In genomic region chr15:92781925-92782453, GRCh38 we compare ENCODE assay signal across 32 cellular contexts.
"Had no signal": no experiment of that assay in that cellular context is flagged by ENCODE, and none has a peak within 500 bp of the region (broad histone marks: within the 10 kb centered on the region; RNA-seq: fewer than 3 reads in every experiment).

No MANE protein-coding gene starts in this region.

- H3K4me3 ChIP-seq: coronary artery, esophagus muscularis mucosa, gastrocnemius medialis, heart left ventricle had no signal

- H3K36me3 ChIP-seq: gastrocnemius medialis, WERI-Rb-1 had no signal

- H3K4me1 ChIP-seq: esophagus muscularis mucosa, foreskin keratinocyte had no signal

- H3K4me1 Mint-ChIP-seq: activated B cell treated with CpG ODN at 0.5 μM for 24 hours; activated T-helper 17 cell treated with anti-CD3 and anti-CD28 coated beads, Interleukin-2, amount 50 U/mL, for 72 hours; central memory CD8-positive, alpha-beta T cell had no signal

- DNase-seq: activated B cell treated with CpG ODN at 0.5 μM for 24 hours; activated CD4-positive, alpha-beta T cell treated with anti-CD3 and anti-CD28 coated beads for 48 hours; activated CD4-positive, alpha-beta T cell treated with anti-CD3 and anti-CD28 coated beads, Interleukin-2, amount 50 U/mL, for 1 hour; activated CD4-positive, alpha-beta T cell treated with anti-CD3 and anti-CD28 coated beads, Interleukin-2, amount 50 U/mL, for 48 hours; activated CD8-positive, alpha-beta memory T cell treated with anti-CD3 and anti-CD28 coated beads for 24 hours; activated CD8-positive, alpha-beta T cell treated with anti-CD3 and anti-CD28 coated beads for 36 hours; activated effector memory CD4-positive, alpha-beta T cell treated with Interleukin-2 at 50 U/mL for 16 hours; activated gamma-delta T cell treated with Interleukin-2 at 50 U/mL for 16 hours; activated naive CD4-positive, alpha-beta T cell treated with anti-CD3 and anti-CD28 coated beads, Interleukin-2, amount 50 U/mL, for 16 hours; activated naive CD4-positive, alpha-beta T cell treated with Interleukin-2 at 50 U/mL for 16 hours; activated T-cell treated with anti-CD3 and anti-CD28 coated beads, Interleukin-2, amount 50 U/mL, for 4 hours; amniotic stem cell; anterior cingulate cortex; dermis blood vessel endothelial cell; effector CD4-positive, alpha-beta T cell; effector memory CD8-positive, alpha-beta T cell; erythroblast; foreskin keratinocyte; gastrocnemius medialis; glutamatergic neuron; heart left ventricle; T-helper 1 cell; T-helper 17 cell; T1000; WERI-Rb-1 had no signal

- H3K27ac Mint-ChIP-seq: activated B cell treated with CpG ODN at 0.5 μM for 24 hours; activated CD8-positive, alpha-beta T cell treated with anti-CD3 and anti-CD28 coated beads for 36 hours; activated naive CD8-positive, alpha-beta T cell; activated T-helper 17 cell treated with anti-CD3 and anti-CD28 coated beads, Interleukin-2, amount 50 U/mL, for 72 hours; effector memory CD8-positive, alpha-beta T cell; T-helper 17 cell; T-helper 2 cell treated with Interferon-gamma antibody and Interleukin-4, amounts not matched to agents 5 μg/mL and 100 μg/mL, for 36 hours had no signal

- H3K27ac ChIP-seq: coronary artery, esophagus muscularis mucosa, foreskin keratinocyte, gastrocnemius medialis, heart left ventricle, WERI-Rb-1 had no signal

- H3K27me3 Mint-ChIP-seq: activated B cell treated with CpG ODN at 0.5 μM for 24 hours; activated CD8-positive, alpha-beta T cell treated with anti-CD3 and anti-CD28 coated beads for 36 hours; activated naive CD8-positive, alpha-beta T cell; activated T-helper 17 cell treated with anti-CD3 and anti-CD28 coated beads, Interleukin-2, amount 50 U/mL, for 72 hours; central memory CD8-positive, alpha-beta T cell; effector memory CD8-positive, alpha-beta T cell; T-helper 17 cell had no signal

- H3K9me3 ChIP-seq: esophagus muscularis mucosa, gastrocnemius medialis had no signal

- H3K27me3 ChIP-seq: esophagus muscularis mucosa, foreskin keratinocyte, gastrocnemius medialis, heart left ventricle had no signal

- H3K9me3 Mint-ChIP-seq: activated T-helper 17 cell treated with anti-CD3 and anti-CD28 coated beads, Interleukin-2, amount 50 U/mL, for 72 hours had no signal

- H3K4me3 Mint-ChIP-seq: activated B cell treated with CpG ODN at 0.5 μM for 24 hours; activated CD8-positive, alpha-beta T cell treated with anti-CD3 and anti-CD28 coated beads for 36 hours; activated naive CD8-positive, alpha-beta T cell; activated T-cell treated with anti-CD3 and anti-CD28 coated beads, Interleukin-2, amount 50 U/mL, for 4 hours; activated T-helper 17 cell treated with anti-CD3 and anti-CD28 coated beads, Interleukin-2, amount 50 U/mL, for 72 hours; central memory CD8-positive, alpha-beta T cell; effector memory CD8-positive, alpha-beta T cell; T-helper 17 cell; T-helper 2 cell treated with Interferon-gamma antibody and Interleukin-4, amounts not matched to agents 5 μg/mL and 100 μg/mL, for 36 hours had no signal

- ATAC-seq: activated CD4-positive, CD25-positive, alpha-beta regulatory T cell treated with anti-CD3 and anti-CD28 coated beads, Interleukin-2, amount 50 U/mL, for 24 hours; activated CD8-positive, alpha-beta T cell treated with anti-CD3 and anti-CD28 coated beads for 36 hours; activated T-cell treated with anti-CD3 and anti-CD28 coated beads, Interleukin-2, amount 50 U/mL, for 4 hours; activated T-helper 17 cell treated with anti-CD3 and anti-CD28 coated beads, Interleukin-2, amount 50 U/mL, for 72 hours; effector memory CD8-positive, alpha-beta T cell; foreskin keratinocyte; gastrocnemius medialis; T-helper 17 cell had no signal
